Comparison of ENCODE assay signal across 21 cellular contexts in the genomic region with DNA sequence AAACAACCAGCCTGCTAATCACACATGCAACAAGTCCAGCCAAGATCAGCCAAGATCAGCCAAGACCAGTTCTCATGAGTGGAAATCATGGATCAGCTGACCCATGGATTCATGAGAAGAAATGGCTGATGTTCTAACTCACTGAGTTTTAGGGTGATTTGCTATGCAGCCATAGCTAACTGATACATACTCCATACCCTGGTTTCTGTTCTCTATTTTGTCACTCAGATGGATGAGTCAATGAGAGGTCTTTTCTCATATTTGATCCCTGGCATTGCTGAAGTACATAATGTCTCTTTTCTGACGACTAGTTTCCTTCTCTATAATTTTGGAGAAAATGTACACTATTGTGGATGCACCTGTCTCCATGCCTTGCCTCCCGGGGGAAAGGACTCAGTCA.
"Had no signal": no experiment of that assay in that cellular context is flagged by ENCODE, and none has a peak within 500 bp of the region (broad histone marks: within the 10 kb centered on the region; RNA-seq: fewer than 3 reads in every experiment).

No MANE protein-coding gene starts in this region.

- H3K36me3 Mint-ChIP-seq: activated CD4-positive, alpha-beta memory T cell treated with anti-CD3 and anti-CD28 coated beads for 36 hours; activated naive CD4-positive, alpha-beta T cell treated with anti-CD3 and anti-CD28 coated beads, Interleukin-2, amount 10 ng/mL, durations not matched to agents 7 days and 5 days; natural killer cell had no signal

- H3K4me1 Mint-ChIP-seq: activated CD4-positive, alpha-beta T cell treated with anti-CD3 and anti-CD28 coated beads, Interleukin-2, amount 10 ng/mL, durations not matched to agents 24 days and 14 days; activated naive CD4-positive, alpha-beta T cell treated with anti-CD3 and anti-CD28 coated beads, Interleukin-2, amount 10 ng/mL, durations not matched to agents 7 days and 5 days; central memory CD8-positive, alpha-beta T cell; natural killer cell had no signal

- H3K4me3 Mint-ChIP-seq: activated CD4-positive, alpha-beta memory T cell treated with anti-CD3 and anti-CD28 coated beads for 36 hours; activated CD4-positive, alpha-beta T cell treated with anti-CD3 and anti-CD28 coated beads, Interleukin-2, amount 10 ng/mL, durations not matched to agents 24 days and 14 days; activated naive CD4-positive, alpha-beta T cell treated with anti-CD3 and anti-CD28 coated beads, Interleukin-2, amount 10 ng/mL, durations not matched to agents 7 days and 5 days; activated T-cell treated with anti-CD3 and anti-CD28 coated beads, Interleukin-2, amount 50 U/mL, for 24 hours; central memory CD8-positive, alpha-beta T cell; natural killer cell had no signal

- H3K9me3 Mint-ChIP-seq: activated naive CD4-positive, alpha-beta T cell treated with anti-CD3 and anti-CD28 coated beads, Interleukin-2, amount 10 ng/mL, durations not matched to agents 7 days and 5 days; central memory CD8-positive, alpha-beta T cell; natural killer cell had no signal

- DNase-seq: activated CD4-positive, alpha-beta memory T cell treated with anti-CD3 and anti-CD28 coated beads for 36 hours; activated CD4-positive, alpha-beta T cell treated with anti-CD3 and anti-CD28 coated beads, Interleukin-2, amount 10 ng/mL, durations not matched to agents 24 days and 14 days; activated CD4-positive, CD25-positive, alpha-beta regulatory T cell treated with anti-CD3 and anti-CD28 coated beads, Interleukin-2, amount 50 U/mL, for 72 hours; activated CD8-positive, alpha-beta memory T cell treated with anti-CD3 and anti-CD28 coated beads, Interleukin-2, amount 50 U/mL, for 4 hours; activated gamma-delta T cell; activated naive CD4-positive, alpha-beta T cell treated with anti-CD3 and anti-CD28 coated beads, Interleukin-2, amount 10 ng/mL, durations not matched to agents 7 days and 5 days; activated T-cell treated with anti-CD3 and anti-CD28 coated beads, Interleukin-2, amount 50 U/mL, for 24 hours; amniotic stem cell; effector CD8-positive, alpha-beta T cell; esophagus squamous epithelium; foreskin melanocyte; left lung; lower lobe of right lung; mesenchymal stem cell; natural killer cell; right cardiac atrium; stimulated activated CD4-positive, alpha-beta T cell treated with anti-CD3 and anti-CD28 coated beads, Interleukin-15, amount 100 ng/mL, for 24 hours; stimulated activated CD4-positive, alpha-beta T cell treated with anti-CD3 and anti-CD28 coated beads, Interleukin-2, amount 100 ng/mL, for 24 hours; stimulated activated naive CD4-positive, alpha-beta T cell treated with Interleukin-2 at 50 U/mL for 16 hours; T1000 had no signal

- ATAC-seq: left lung, lower lobe of right lung, natural killer cell, right cardiac atrium had no signal

- H3K27ac Mint-ChIP-seq: activated CD4-positive, alpha-beta memory T cell treated with anti-CD3 and anti-CD28 coated beads for 36 hours; activated CD4-positive, alpha-beta T cell treated with anti-CD3 and anti-CD28 coated beads, Interleukin-2, amount 10 ng/mL, durations not matched to agents 24 days and 14 days; activated naive CD4-positive, alpha-beta T cell treated with anti-CD3 and anti-CD28 coated beads, Interleukin-2, amount 10 ng/mL, durations not matched to agents 7 days and 5 days; activated T-cell treated with anti-CD3 and anti-CD28 coated beads, Interleukin-2, amount 50 U/mL, for 24 hours; natural killer cell had no signal
